ENCODE assay signal across 29 cellular contexts in the genomic region with DNA sequence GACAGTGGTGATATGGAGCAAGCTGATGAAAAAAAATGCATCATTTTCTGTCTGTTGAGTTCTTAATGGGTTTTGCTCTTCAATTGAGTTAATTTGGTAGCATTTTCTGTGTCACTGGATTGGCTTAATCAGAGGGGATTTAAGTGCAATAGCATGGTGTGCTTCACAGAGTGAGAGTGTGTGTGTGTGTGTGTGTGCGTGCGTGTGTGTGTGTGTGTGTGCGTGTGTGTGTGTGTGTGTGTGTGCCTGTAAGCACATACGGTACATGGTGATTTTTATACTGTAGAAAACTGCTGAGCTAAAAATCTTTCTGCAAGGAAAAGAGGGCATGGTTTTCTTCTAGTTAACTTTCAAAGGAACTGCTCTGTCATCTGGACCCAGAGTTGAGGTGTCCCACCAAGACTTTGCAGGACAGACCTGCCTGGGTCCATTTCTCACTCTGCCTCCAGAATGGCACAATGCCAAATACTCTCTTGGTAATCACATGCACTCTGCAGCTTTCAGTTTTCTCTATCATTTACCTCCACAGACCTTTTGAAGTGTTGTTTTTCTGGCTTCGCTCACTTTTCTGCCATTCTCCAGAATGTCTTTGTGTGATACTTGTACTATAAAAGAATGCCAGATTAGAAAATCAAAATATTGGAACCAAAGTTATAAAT.
A peak's percentile ranks its signal among the peaks of the same experiment; 100 is the strongest.
DNase-seq lines count a peak whose midpoint lies in the region; ATAC-seq, FAIRE-seq and TF ChIP-seq lines count a peak whose summit lies in the region.
"Had no signal": no experiment of that assay in that cellular context is flagged by ENCODE, and none has a peak within 500 bp of the region (broad histone marks: within the 10 kb centered on the region; RNA-seq: fewer than 3 reads in every experiment).

No MANE protein-coding gene starts in this region.

- no peak for TF ChIP-seq CTCF in pancreas (IDR thresholded peaks at IDR 0.05)
- no peak for TF ChIP-seq CTCF in breast epithelium (IDR thresholded peaks at IDR 0.05)

- no peak for FAIRE-seq in pancreas (lab: Jason Lieb, UNC)
- no peak for FAIRE-seq in RCC 7860 (lab: Jason Lieb, UNC)
- FAIRE-seq: GM12878, K562 had no signal

- H3K4me3 ChIP-seq in pancreas (no peak overlapping the region), breast epithelium (no peak overlapping the region)
- H3K4me3 ChIP-seq: GM12878, K562, MG63, neural progenitor cell, right lobe of liver had no signal

- no peak for TF ChIP-seq POLR2A in breast epithelium (IDR thresholded peaks at IDR 0.05)

- H3K4me1 Mint-ChIP-seq in stimulated activated effector memory CD8-positive, alpha-beta T cell treated with anti-CD3 and anti-CD28 coated beads, Interleukin-12 subunit alpha, Interleukin-12 subunit beta, amount 100 ng/mL, for 72 hours = no peaks in the 10 kb centered on the region

- H3K27ac Mint-ChIP-seq in stimulated activated effector memory CD8-positive, alpha-beta T cell treated with anti-CD3 and anti-CD28 coated beads, Interleukin-12 subunit alpha, Interleukin-12 subunit beta, amount 100 ng/mL, for 72 hours = no peak overlapping the region
- H3K27ac Mint-ChIP-seq: CD4-positive, alpha-beta T cell; neural progenitor cell had no signal

- peaks cover 8 to 35% (median 12%) of the 10 kb centered on the region in 3 donors for H3K4me1 ChIP-seq in pancreas
- no peaks in the 10 kb centered on the region for H3K4me1 ChIP-seq in breast epithelium
- H3K4me1 ChIP-seq: neural progenitor cell had no signal

- H3K9me3 ChIP-seq in pancreas = no peaks in the 10 kb centered on the region
- no peaks in the 10 kb centered on the region for H3K9me3 ChIP-seq in breast epithelium
- H3K9me3 ChIP-seq: MG63, right lobe of liver had no signal

- DNase-seq in DMS 273 (lab: John Stamatoyannopoulos, UW; ENCODE audit: unreplicated experiment) (peak; percentile 57), DMS 273 treated with DMSO at 0.1 percent for 48 hours (lab: John Stamatoyannopoulos, UW) (no peak), NCI-H1436 (lab: John Stamatoyannopoulos, UW) (peak; percentile 68), RPMI8226 (peak; percentile 6), pancreas (peak in 2 of 6 donors; percentile 23 to 25), breast epithelium (ENCODE audit: low spot score in 2 of 2) (no peak), RCC 7860 (ENCODE audit: low spot score) (no peak)
- no peak for DNase-seq in stimulated activated effector memory CD8-positive, alpha-beta T cell treated with anti-CD3 and anti-CD28 coated beads, Interleukin-12 subunit alpha, Interleukin-12 subunit beta, amount 100 ng/mL, for 72 hours (ENCODE audit: low spot score in 2 of 2)
- DNase-seq: activated CD4-positive, alpha-beta T cell treated with anti-CD3 and anti-CD28 coated beads for 48 hours; activated naive CD4-positive, alpha-beta T cell treated with anti-CD3 and anti-CD28 coated beads, Interleukin-2, amount 50 U/mL, for 16 hours; activated T-cell treated with anti-CD3 and anti-CD28 coated beads, Interleukin-2, amount 50 U/mL, for 48 hours; amygdala; caudate nucleus; CD4-positive, alpha-beta T cell; dermis blood vessel endothelial cell; DND-41; GOT3; MG63; NCI-H1694 treated with DMSO at 0.1 percent for 48 hours; NCI-H526; posterior cingulate gyrus; right lobe of liver; stimulated activated naive CD8-positive, alpha-beta T cell treated with anti-CD3 and anti-CD28 coated beads, Interleukin-15, Interleukin-2, amounts not matched to agents 100 U/mL and 50 U/mL, for 24 hours had no signal

- WGBS in pancreas, 2 donors = 50 to 53% methylated on average over 5 of the region's 5 CpGs

- H3K27me3 ChIP-seq in pancreas (no peaks in the 10 kb centered on the region), breast epithelium (no peaks in the 10 kb centered on the region)
- H3K27me3 ChIP-seq: MG63, neural progenitor cell, right lobe of liver had no signal

- H3K27ac ChIP-seq in pancreas = peak overlapping the region in 1 of 4 donors; percentile 5
- H3K27ac ChIP-seq in breast epithelium = no peak overlapping the region
- H3K27ac ChIP-seq: 22Rv1, neural progenitor cell, right lobe of liver, VCaP had no signal

- H3K36me3 Mint-ChIP-seq in stimulated activated effector memory CD8-positive, alpha-beta T cell treated with anti-CD3 and anti-CD28 coated beads, Interleukin-12 subunit alpha, Interleukin-12 subunit beta, amount 100 ng/mL, for 72 hours = no peaks in the 10 kb centered on the region
- H3K36me3 Mint-ChIP-seq: neural progenitor cell had no signal

- H3K4me3 Mint-ChIP-seq in stimulated activated effector memory CD8-positive, alpha-beta T cell treated with anti-CD3 and anti-CD28 coated beads, Interleukin-12 subunit alpha, Interleukin-12 subunit beta, amount 100 ng/mL, for 72 hours = no peak overlapping the region
- H3K4me3 Mint-ChIP-seq: CD4-positive, alpha-beta T cell; neural progenitor cell had no signal

- H3K36me3 ChIP-seq in pancreas (no peaks in the 10 kb centered on the region), breast epithelium (no peaks in the 10 kb centered on the region)
- H3K36me3 ChIP-seq: MG63, neural progenitor cell, right lobe of liver had no signal

- ATAC-seq in pancreas = peak; percentile 35 to 69 (median 60)
- ATAC-seq in stimulated activated effector memory CD8-positive, alpha-beta T cell treated with anti-CD3 and anti-CD28 coated beads, Interleukin-12 subunit alpha, Interleukin-12 subunit beta, amount 100 ng/mL, for 72 hours = no peak
- ATAC-seq: GM12878; K562; Right ventricle myocardium inferior; stimulated activated naive CD8-positive, alpha-beta T cell treated with anti-CD3 and anti-CD28 coated beads, Interleukin-15, Interleukin-2, amounts not matched to agents 100 U/mL and 50 U/mL, for 24 hours had no signal

- intact Hi-C loops in pancreas (cut with DNase I) = no loop called here
- intact Hi-C loops in breast epithelium (cut with DNase I; ENCODE audit: low total_unique reads) = no loop called here

- H3K9me3 Mint-ChIP-seq in stimulated activated effector memory CD8-positive, alpha-beta T cell treated with anti-CD3 and anti-CD28 coated beads, Interleukin-12 subunit alpha, Interleukin-12 subunit beta, amount 100 ng/mL, for 72 hours = peaks cover 10% of the 10 kb centered on the region

Comparison
In these comparisons a context has a peak if more than half of its experiments do, and no peak if none do; other contexts are left out.
1. DNase-seq: peak in DMS 273 (single experiment), NCI-H1436 (single experiment) and RPMI8226 (single experiment); none in DMS 273 treated with DMSO at 0.1 percent for 48 hours (single experiment), breast epithelium (0 of 2), RCC 7860 (single experiment) and stimulated activated effector memory CD8-positive, alpha-beta T cell treated with anti-CD3 and anti-CD28 coated beads, Interleukin-12 subunit alpha, Interleukin-12 subunit beta, amount 100 ng/mL, for 72 hours (0 of 2).